ENCODE assay signal across 24 cellular contexts in genomic region chr1:35261412-35262120, GRCh38.
"Had no signal": no experiment of that assay in that cellular context is flagged by ENCODE, and none has a peak within 500 bp of the region (broad histone marks: within the 10 kb centered on the region; RNA-seq: fewer than 3 reads in every experiment).

No MANE protein-coding gene starts in this region.

- H3K27me3 ChIP-seq: ascending aorta, body of pancreas, cardiac muscle cell had no signal

- DNase-seq: activated CD4-positive, alpha-beta memory T cell treated with anti-CD3 and anti-CD28 coated beads, Interleukin-2, amount 10 ng/mL, durations not matched to agents 7 days and 5 days; activated CD4-positive, alpha-beta T cell treated with anti-CD3 and anti-CD28 coated beads, Interleukin-2, amount 10 ng/mL, durations not matched to agents 7 days and 5 days; activated CD4-positive, CD25-positive, alpha-beta regulatory T cell; activated gamma-delta T cell; activated naive CD4-positive, alpha-beta T cell treated with anti-CD3 and anti-CD28 coated beads for 36 hours; activated naive CD8-positive, alpha-beta T cell treated with anti-CD3 and anti-CD28 coated beads, Interleukin-2, amount 50 U/mL, for 24 hours; activated T-cell treated with anti-CD3 and anti-CD28 coated beads for 4 hours; activated T-cell treated with anti-CD3 and anti-CD28 coated beads, Interleukin-2, amount 50 U/mL, for 48 hours; amniotic stem cell; body of pancreas; NCI-H1105 treated with DMSO at 0.1 percent for 48 hours; NCI-H1436 treated with DMSO at 0.1 percent for 48 hours; NCI-H187; NCI-H2081; NCI-H446; NCI-H524; SHP77 treated with DMSO at 0.1 percent for 48 hours; T-helper 17 cell; T-helper 9 cell had no signal

- H3K9me3 ChIP-seq: ascending aorta, body of pancreas had no signal

- ATAC-seq: activated naive CD8-positive, alpha-beta T cell treated with anti-CD3 and anti-CD28 coated beads, Interleukin-2, amount 50 U/mL, for 24 hours; activated T-helper 17 cell treated with anti-CD3 and anti-CD28 coated beads, Interleukin-2, amount 50 U/mL, for 72 hours; body of pancreas; T-helper 17 cell had no signal

- H3K4me3 ChIP-seq: ascending aorta, body of pancreas, cardiac muscle cell had no signal

- FAIRE-seq: TTC549 had no signal

- H3K4me2 ChIP-seq: KMS-11 had no signal

- H3K9ac ChIP-seq: KMS-11 had no signal

- H3K27ac ChIP-seq: ascending aorta, body of pancreas, cardiac muscle cell, KMS-11 had no signal

- H3K36me3 ChIP-seq: ascending aorta, cardiac muscle cell had no signal
